In the genomic region with DNA sequence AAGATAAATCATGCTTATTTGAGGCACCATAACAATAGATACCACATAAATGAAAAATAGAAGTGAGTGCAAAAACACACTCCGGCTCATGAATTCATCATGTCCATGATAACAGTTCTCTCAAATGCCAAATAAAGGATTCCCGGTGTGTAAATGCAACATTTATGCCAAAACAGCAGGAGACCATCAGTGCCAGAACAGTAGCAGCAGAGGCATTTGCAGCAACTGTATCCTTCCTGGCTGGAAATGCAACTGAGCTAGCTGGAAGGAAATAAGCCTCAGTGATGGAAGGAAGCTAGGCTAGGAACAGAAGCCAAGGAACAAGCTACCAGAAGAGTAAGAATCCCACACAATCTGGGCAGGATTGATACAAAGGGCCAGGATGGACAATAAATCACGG, we compare ENCODE assay signal across 25 cellular contexts.
DNase-seq lines count a peak whose midpoint lies in the region; ATAC-seq and TF ChIP-seq lines count a peak whose summit lies in the region.
"Had no signal": no experiment of that assay in that cellular context is flagged by ENCODE, and none has a peak within 500 bp of the region (broad histone marks: within the 10 kb centered on the region; RNA-seq: fewer than 3 reads in every experiment).

No MANE protein-coding gene starts in this region.

- H3K4me3 ChIP-seq in GM23338 (no peak overlapping the region), prostate gland (no peak overlapping the region)
- H3K4me3 ChIP-seq: heart right ventricle, MG63, right lobe of liver, stomach had no signal

- H3K4me3 Mint-ChIP-seq in GM23338 (no peak overlapping the region), brain (no peak overlapping the region)
- H3K4me3 Mint-ChIP-seq: activated CD4-positive, alpha-beta T cell treated with anti-CD3 and anti-CD28 coated beads for 36 hours; activated CD8-positive, alpha-beta T cell treated with anti-CD3 and anti-CD28 coated beads for 36 hours; activated naive CD4-positive, alpha-beta T cell treated with anti-CD3 and anti-CD28 coated beads for 36 hours; CD4-positive, alpha-beta T cell; central memory CD8-positive, alpha-beta T cell; nephron progenitor cell; T-helper 2 cell treated with Interferon-gamma antibody and Interleukin-4, amounts not matched to agents 5 μg/mL and 100 μg/mL, for 36 hours had no signal

- H3K9me3 Mint-ChIP-seq in GM23338 (no peaks in the 10 kb centered on the region), brain (no peaks in the 10 kb centered on the region)
- H3K9me3 Mint-ChIP-seq: activated CD8-positive, alpha-beta T cell treated with anti-CD3 and anti-CD28 coated beads for 36 hours; activated naive CD4-positive, alpha-beta T cell treated with anti-CD3 and anti-CD28 coated beads for 36 hours; CD4-positive, alpha-beta T cell; nephron progenitor cell; T-helper 2 cell treated with Interferon-gamma antibody and Interleukin-4, amounts not matched to agents 5 μg/mL and 100 μg/mL, for 36 hours had no signal

- H3K4me1 ChIP-seq in GM23338 (ENCODE audit: insufficient read depth) = peaks cover 8% of the 10 kb centered on the region; the same call in 1 of the 2 replicates
- H3K4me1 ChIP-seq in prostate gland (replicated peaks) = no peaks in the 10 kb centered on the region
- H3K4me1 ChIP-seq: heart right ventricle, parathyroid adenoma, right lobe of liver, stomach had no signal

- TF ChIP-seq CTCF in GM23338 (conservative IDR thresholded peaks at IDR 0.05; ENCODE audit: low read depth in 2 of 2) (no peak), brain (conservative IDR thresholded peaks at IDR 0.05) (no peak), prostate gland (IDR thresholded peaks at IDR 0.05) (no peak)

- 0 out of 2 replicates have a peak, but pooled peaks cover 3% of the 10 kb centered on the region for H3K9me2 ChIP-seq in GM23338 (ENCODE audit: insufficient read depth)

- no peaks in the 10 kb centered on the region for H4K20me1 ChIP-seq in GM23338 (replicated peaks; ENCODE audit: insufficient read depth)

- DNase-seq in GM23338 (ENCODE audit: low spot score) = peak; percentile 27
- peak; percentile 13 for DNase-seq in NCI-H146 treated with DMSO at 0.1 percent for 48 hours (lab: John Stamatoyannopoulos, UW; ENCODE audit: unreplicated experiment)
- DNase-seq in iPS-NIHi7 (ENCODE audit: extremely low spot score) = peak; percentile 11
- no peak for DNase-seq in prostate gland (ENCODE audit: low spot score)
- DNase-seq: activated CD4-positive, alpha-beta T cell treated with anti-CD3 and anti-CD28 coated beads for 36 hours; activated CD8-positive, alpha-beta T cell treated with anti-CD3 and anti-CD28 coated beads for 36 hours; activated naive CD4-positive, alpha-beta T cell treated with anti-CD3 and anti-CD28 coated beads for 36 hours; CD4-positive, alpha-beta T cell; foreskin melanocyte; heart right ventricle; KG1; mammary epithelial cell; MG63; NCI-H1694 treated with DMSO at 0.1 percent for 48 hours; NCI-H524; nephron progenitor cell; right lobe of liver; stomach had no signal

- H3K27me3 Mint-ChIP-seq in GM23338 (ENCODE audit: insufficient read depth, low read depth, poor library complexity) = no peaks in the 10 kb centered on the region
- H3K27me3 Mint-ChIP-seq in brain = no peaks in the 10 kb centered on the region
- H3K27me3 Mint-ChIP-seq: activated CD4-positive, alpha-beta T cell treated with anti-CD3 and anti-CD28 coated beads for 36 hours; activated CD8-positive, alpha-beta T cell treated with anti-CD3 and anti-CD28 coated beads for 36 hours; CD4-positive, alpha-beta T cell; central memory CD8-positive, alpha-beta T cell had no signal

- WGBS in prostate gland = 47% methylated on average over 3 of the region's 3 CpGs

- peaks cover 7% of the 10 kb centered on the region for H3K4me1 Mint-ChIP-seq in GM23338
- peaks cover 7% of the 10 kb centered on the region for H3K4me1 Mint-ChIP-seq in brain
- H3K4me1 Mint-ChIP-seq: activated CD4-positive, alpha-beta T cell treated with anti-CD3 and anti-CD28 coated beads for 36 hours; central memory CD8-positive, alpha-beta T cell; nephron progenitor cell had no signal

- no peak overlapping the region for H2AFZ ChIP-seq in GM23338
- H2AFZ ChIP-seq: parathyroid adenoma had no signal

- no peaks in the 10 kb centered on the region for H3K9me3 ChIP-seq in prostate gland
- H3K9me3 ChIP-seq: heart right ventricle, MG63, right lobe of liver, stomach had no signal

- H3F3A ChIP-seq in GM23338 (replicated peaks; ENCODE audit: low read depth) = no peaks in the 10 kb centered on the region

- 0 out of 2 replicates have a peak overlapping the region, but pooled peaks have one; percentile 34 for H3K4me2 ChIP-seq in GM23338

- H3K36me3 Mint-ChIP-seq in GM23338 (ENCODE audit: low read depth) (no peaks in the 10 kb centered on the region), brain (no peaks in the 10 kb centered on the region)

- H3K79me2 ChIP-seq in GM23338 (replicated peaks; ENCODE audit: insufficient read depth) = no peaks in the 10 kb centered on the region
- H3K79me2 ChIP-seq: parathyroid adenoma had no signal

- H3K27ac Mint-ChIP-seq in GM23338 (peak overlapping the region; percentile 85), brain (peak overlapping the region in 3 of 5 experiments; percentile 29 to 69 (median 50))
- H3K27ac Mint-ChIP-seq: activated CD4-positive, alpha-beta T cell treated with anti-CD3 and anti-CD28 coated beads for 36 hours; activated CD8-positive, alpha-beta T cell treated with anti-CD3 and anti-CD28 coated beads for 36 hours; activated naive CD4-positive, alpha-beta T cell treated with anti-CD3 and anti-CD28 coated beads for 36 hours; CD4-positive, alpha-beta T cell; nephron progenitor cell; T-helper 2 cell treated with Interferon-gamma antibody and Interleukin-4, amounts not matched to agents 5 μg/mL and 100 μg/mL, for 36 hours had no signal

- ATAC-seq in GM23338 = peak; percentile 84
- ATAC-seq in HG03097 (IDR thresholded peaks at IDR 0.05; ENCODE audit: low FRiP score, unreplicated experiment) = no peak
- no peak for ATAC-seq in GM21390 (IDR thresholded peaks at IDR 0.05; ENCODE audit: unreplicated experiment)
- ATAC-seq in GM21529 (IDR thresholded peaks at IDR 0.05; ENCODE audit: unreplicated experiment) = no peak
- ATAC-seq: activated CD4-positive, alpha-beta T cell treated with anti-CD3 and anti-CD28 coated beads for 36 hours; activated CD8-positive, alpha-beta T cell treated with anti-CD3 and anti-CD28 coated beads for 36 hours; heart right ventricle; right lobe of liver had no signal

- H3K27ac ChIP-seq in GM23338 (ENCODE audit: low read depth) (no peak overlapping the region), prostate gland (no peak overlapping the region)
- H3K27ac ChIP-seq: heart right ventricle, parathyroid adenoma, right lobe of liver, stomach had no signal

- no peak for TF ChIP-seq POLR2A in prostate gland (IDR thresholded peaks at IDR 0.05)

- intact Hi-C loops in prostate gland (cut with DNase I) = no loop called here

- H3K36me3 ChIP-seq in GM23338 (ENCODE audit: insufficient read depth) (no peaks in the 10 kb centered on the region), prostate gland (no peaks in the 10 kb centered on the region)
- H3K36me3 ChIP-seq: heart right ventricle, MG63, right lobe of liver, stomach had no signal

- H3K27me3 ChIP-seq in GM23338 (ENCODE audit: insufficient read depth) = no peaks in the 10 kb centered on the region
- H3K27me3 ChIP-seq in prostate gland (replicated peaks; ENCODE audit: insufficient read depth) = no peaks in the 10 kb centered on the region
- H3K27me3 ChIP-seq: heart right ventricle, MG63, right lobe of liver, stomach had no signal

TF ChIP-seq in GM23338, 12 proteins besides CTCF, POLR2A, EP300 and RAD21:
- TF ChIP-seq NANOG (IDR thresholded peaks at IDR 0.05; ENCODE audit: borderline replicate concordance) (peak; percentile 40; the same call in 1 of the 2 replicates), EZH2 (IDR thresholded peaks at IDR 0.05; ENCODE audit: low read depth, unreplicated experiment) (no peak), STAT1 (IDR thresholded peaks at IDR 0.05; ENCODE audit: unreplicated experiment) (no peak)
- TF ChIP-seq, protein P1, sequence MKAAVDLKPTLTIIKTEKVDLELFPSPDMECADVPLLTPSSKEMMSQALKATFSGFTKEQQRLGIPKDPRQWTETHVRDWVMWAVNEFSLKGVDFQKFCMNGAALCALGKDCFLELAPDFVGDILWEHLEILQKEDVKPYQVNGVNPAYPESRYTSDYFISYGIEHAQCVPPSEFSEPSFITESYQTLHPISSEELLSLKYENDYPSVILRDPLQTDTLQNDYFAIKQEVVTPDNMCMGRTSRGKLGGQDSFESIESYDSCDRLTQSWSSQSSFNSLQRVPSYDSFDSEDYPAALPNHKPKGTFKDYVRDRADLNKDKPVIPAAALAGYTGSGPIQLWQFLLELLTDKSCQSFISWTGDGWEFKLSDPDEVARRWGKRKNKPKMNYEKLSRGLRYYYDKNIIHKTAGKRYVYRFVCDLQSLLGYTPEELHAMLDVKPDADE (IDR thresholded peaks at IDR 0.05) = no peak
